Comparison of ENCODE assay signal across 9 cellular contexts in genomic region chr4:169311643-169312365, GRCh38. TPM values are rescaled to one million over a fixed set of nuclear protein-coding genes. Genes with fewer than 3 reads are reported as not detected.
DNase-seq lines count a peak whose midpoint lies in the region; ATAC-seq and TF ChIP-seq lines count a peak whose summit lies in the region.
"Had no signal": no experiment of that assay in that cellular context is flagged by ENCODE, and none has a peak within 500 bp of the region (broad histone marks: within the 10 kb centered on the region; RNA-seq: fewer than 3 reads in every experiment).

No MANE protein-coding gene starts in this region.

- peaks cover under 1 to 18% (median 6%) of the 10 kb centered on the region in 5 donors for H3K27me3 Mint-ChIP-seq in naive thymus-derived CD4-positive, alpha-beta T cell

- H3K4me3 ChIP-seq in esophagus muscularis mucosa (no peak overlapping the region), MG63 (no peak overlapping the region)
- H3K4me3 ChIP-seq in naive thymus-derived CD4-positive, alpha-beta T cell (ENCODE audit: low read length): no peak overlapping the region
- H3K4me3 ChIP-seq: SK-N-MC had no signal

- no peaks in the 10 kb centered on the region for H3K36me3 Mint-ChIP-seq in naive thymus-derived CD4-positive, alpha-beta T cell

- H3K4me3 Mint-ChIP-seq in naive thymus-derived CD4-positive, alpha-beta T cell: no peak overlapping the region

- H3K36me3 ChIP-seq in esophagus muscularis mucosa: no peaks in the 10 kb centered on the region
- no peaks in the 10 kb centered on the region for H3K36me3 ChIP-seq in naive thymus-derived CD4-positive, alpha-beta T cell (ENCODE audit: control insufficient read depth in 2 of 3, insufficient read depth in 3 of 3, low read length in 3 of 3)
- H3K36me3 ChIP-seq in MG63: no peaks in the 10 kb centered on the region

- no peaks in the 10 kb centered on the region for H3K4me1 Mint-ChIP-seq in naive thymus-derived CD4-positive, alpha-beta T cell

- POLR2A ChIA-PET in naive thymus-derived CD4-positive, alpha-beta T cell (lab: Charles Lee): no interaction called here

- peaks cover 0 to 3% (median 0%) of the 10 kb centered on the region in 11 donors for H3K9me3 Mint-ChIP-seq in naive thymus-derived CD4-positive, alpha-beta T cell

- DNase-seq in CD1c-positive myeloid dendritic cell (ENCODE audit: extremely low spot score) (peak; percentile 54), RPMI7951 (ENCODE audit: low read depth) (peak; percentile 49), esophagus muscularis mucosa (ENCODE audit: extremely low spot score) (no peak), NCI-H2196 (lab: John Stamatoyannopoulos, UW; ENCODE audit: unreplicated experiment) (no peak), MG63 (no peak)
- DNase-seq in naive thymus-derived CD4-positive, alpha-beta T cell: peak in 1 of 9 donors; percentile 2

- CTCF ChIA-PET in naive thymus-derived CD4-positive, alpha-beta T cell (lab: Charles Lee): no interaction called here

- H3K27ac ChIP-seq in esophagus muscularis mucosa (replicated peaks in 1 of 4): no peak overlapping the region
- H3K27ac ChIP-seq in naive thymus-derived CD4-positive, alpha-beta T cell (ENCODE audit: low read depth, low read length): no peak overlapping the region
- H3K27ac ChIP-seq: SK-N-MC had no signal

- no peaks in the 10 kb centered on the region for H3K9me3 ChIP-seq in esophagus muscularis mucosa
- H3K9me3 ChIP-seq in naive thymus-derived CD4-positive, alpha-beta T cell (ENCODE audit: control insufficient read depth in 2 of 3, low read length in 3 of 3): no peaks in the 10 kb centered on the region
- H3K9me3 ChIP-seq in MG63: no peaks in the 10 kb centered on the region

- no peaks in the 10 kb centered on the region for H3K27me3 ChIP-seq in esophagus muscularis mucosa
- H3K27me3 ChIP-seq in naive thymus-derived CD4-positive, alpha-beta T cell (ENCODE audit: control insufficient read depth in 2 of 2, insufficient read depth in 2 of 2, low read length in 2 of 2): no peaks in the 10 kb centered on the region
- H3K27me3 ChIP-seq in MG63: no peaks in the 10 kb centered on the region

- H3K4me1 ChIP-seq in esophagus muscularis mucosa: peaks cover 13 to 17% (median 16%) of the 10 kb centered on the region in 4 donors
- H3K4me1 ChIP-seq in naive thymus-derived CD4-positive, alpha-beta T cell (ENCODE audit: control insufficient read depth in 2 of 2, insufficient read depth in 2 of 2, low read length in 2 of 2): no peaks in the 10 kb centered on the region

- TF ChIP-seq POLR2A in esophagus muscularis mucosa (IDR thresholded peaks at IDR 0.05; ENCODE audit: low read depth): no peak

- no peak for TF ChIP-seq EP300 in esophagus muscularis mucosa (IDR thresholded peaks at IDR 0.05)

- ATAC-seq in GM18907 (IDR thresholded peaks at IDR 0.05; ENCODE audit: unreplicated experiment): peak; percentile 87
- peak; percentile 90 for ATAC-seq in HG03432 (IDR thresholded peaks at IDR 0.05; ENCODE audit: unreplicated experiment)
- ATAC-seq in naive thymus-derived CD4-positive, alpha-beta T cell: peak; percentile 63

- WGBS in esophagus muscularis mucosa: 79% methylated on average over 11 of the region's 12 CpGs

- intact Hi-C loops in esophagus muscularis mucosa (cut with DNase I): no loop called here
- intact Hi-C loops in naive thymus-derived CD4-positive, alpha-beta T cell (cut with micrococcal nuclease): no loop called here

- peak; percentile 30 to 62 (median 43) for TF ChIP-seq CTCF in esophagus muscularis mucosa (IDR thresholded peaks at IDR 0.05)

- no peak overlapping the region for H3K27ac Mint-ChIP-seq in naive thymus-derived CD4-positive, alpha-beta T cell

RNA-seq across cellular contexts. Expression of gene SH3RF1, which starts 41.0 kb away (rescaled TPM):
- 6.3 and 9.4 TPM in 2 replicates for total RNA-seq in RPMI7951 (2014; rRNA removed; shearing (Covaris generic))
- 10 to 100 TPM in 3 of 4 donors, 1 to 10 TPM in 1; 10.0 to 11.8 (median 10.9) TPM for total RNA-seq in esophagus muscularis mucosa
- 1 to 10 TPM in 1 of 5 experiments, under 1 TPM in 3, not detected in 1; 0.08 to 3.8 (median 0.50) TPM for total RNA-seq in naive thymus-derived CD4-positive, alpha-beta T cell
- polyA plus RNA-seq in naive thymus-derived CD4-positive, alpha-beta T cell: not detected
- 1.3 and 4.2 TPM in 2 replicates for total RNA-seq in MG63 (2014; rRNA removed; shearing (Covaris generic); ENCODE audit: low replicate concordance)

Comparison
In these comparisons a context has a peak if more than half of its experiments do, and no peak if none do; other contexts are left out.
1. DNase-seq: peak in CD1c-positive myeloid dendritic cell (single experiment) and RPMI7951 (single experiment); none in esophagus muscularis mucosa (single experiment), NCI-H2196 (single experiment) and MG63 (single experiment).
2. Peak in every context shown above with its lines, with median percentiles within 50 percentile points of each other: ATAC-seq.